ENCODE assay signal across 1 cellular context in genomic region chr5:7759257-7759871, GRCh38.
A peak's percentile ranks its signal among the peaks of the same experiment; 100 is the strongest.
TF ChIP-seq lines count a peak whose summit lies in the region.

No MANE protein-coding gene starts in this region.

TF ChIP-seq in GM12878, 131 proteins besides CTCF, POLR2A, EP300 and RAD21 (continued from another document):
- TF ChIP-seq ZNF592 (IDR thresholded peaks at IDR 0.05): no peak
- TF ChIP-seq BCLAF1 (IDR thresholded peaks at IDR 0.05): no peak
- TF ChIP-seq POLR2AphosphoS2 (IDR thresholded peaks at IDR 0.05; ENCODE audit: low read depth, low read length): no peak
- TF ChIP-seq ATF7 (IDR thresholded peaks at IDR 0.05; ENCODE audit: low read depth): peak; percentile 50; the same call in 1 of the 2 replicates
